Comparison of ENCODE assay signal across 8 cellular contexts in genomic region chr19:30799854-30800755, GRCh38.
DNase-seq lines count a peak whose midpoint lies in the region; ATAC-seq and TF ChIP-seq lines count a peak whose summit lies in the region.

No MANE protein-coding gene starts in this region.

- no peaks in the 10 kb centered on the region; the same call in 1 of the 2 replicates for H3K4me1 ChIP-seq in H9 (ENCODE audit: insufficient read depth, low read length)
- H3K4me1 ChIP-seq in fibroblast of lung (ENCODE audit: control insufficient read depth, extremely low read depth, insufficient read depth, low read length) = no peaks in the 10 kb centered on the region
- peaks cover 0 to 12% of the 10 kb centered on the region in 2 experiments for H3K4me1 ChIP-seq in neutrophil (ENCODE audit: control insufficient read depth in 1 of 2, insufficient read depth in 1 of 2, low read depth in 1 of 2, low read length in 1 of 2)

- POLR2A ChIA-PET in AG04449 (lab: Yijun Ruan, JAX) = no interaction called here

- no peak overlapping the region for H3K27ac ChIP-seq in H9 (ENCODE audit: insufficient read length, low read depth, low read length)
- H3K27ac ChIP-seq in WERI-Rb-1 = no peak overlapping the region
- H3K27ac ChIP-seq in fibroblast of lung (ENCODE audit: insufficient read depth, low read length) = no peak overlapping the region
- H3K27ac ChIP-seq in neutrophil = no peak overlapping the region

- no peak overlapping the region for H3K4me2 ChIP-seq in H9 (ENCODE audit: insufficient read depth, insufficient read length, low read length)
- H3K4me2 ChIP-seq in fibroblast of lung (ENCODE audit: extremely low read depth, insufficient read depth, low read length) = no peak overlapping the region

- no peak overlapping the region for H3K27ac Mint-ChIP-seq in H9

- no peak for DNase-seq in AG04449 (ENCODE audit: low read depth, low spot score)
- DNase-seq in H9 = peak; percentile 75
- peak; percentile 72 for DNase-seq in WERI-Rb-1
- no peak for DNase-seq in fibroblast of lung (ENCODE audit: low read depth in 2 of 2)
- DNase-seq in NCI-H345 (lab: John Stamatoyannopoulos, UW) = no peak
- no peak for DNase-seq in SW 1271 (lab: John Stamatoyannopoulos, UW)

- H4K20me1 ChIP-seq in H9 (ENCODE audit: control insufficient read depth, insufficient read depth, insufficient read length) (no peaks in the 10 kb centered on the region), fibroblast of lung (ENCODE audit: control insufficient read depth, extremely low read depth, insufficient read depth, low read length) (no peaks in the 10 kb centered on the region)

- peaks cover 16 to 21% of the 10 kb centered on the region in 2 experiments for H3K4me1 Mint-ChIP-seq in H9

- H3K9ac ChIP-seq in H9 (ENCODE audit: extremely low read depth, insufficient read length, low read length) (no peak overlapping the region), fibroblast of lung (ENCODE audit: insufficient read depth, low read length) (no peak overlapping the region)

- H2BK12ac ChIP-seq in H9 (ENCODE audit: insufficient read length, low read depth, low read length) = no peak overlapping the region

- H3K79me2 ChIP-seq in H9 (ENCODE audit: insufficient read depth, low read length) = no peaks in the 10 kb centered on the region
- H3K79me2 ChIP-seq in fibroblast of lung (ENCODE audit: control insufficient read depth, insufficient read depth, low read length) = no peaks in the 10 kb centered on the region

- H3K79me1 ChIP-seq in H9 (ENCODE audit: insufficient read depth, low read depth, low read length, poor library complexity, severe bottlenecking) = no peaks in the 10 kb centered on the region

- H4K91ac ChIP-seq in H9 (ENCODE audit: insufficient read length, low read depth, low read length) = no peak overlapping the region

- no peak overlapping the region for H3K56ac ChIP-seq in H9 (ENCODE audit: insufficient read length, low read depth, low read length)

- H3K27me3 ChIP-seq in H9 (ENCODE audit: insufficient read depth, low read length) (no peaks in the 10 kb centered on the region), WERI-Rb-1 (ENCODE audit: insufficient read depth, low read depth, severe bottlenecking) (no peaks in the 10 kb centered on the region), fibroblast of lung (ENCODE audit: control insufficient read depth, insufficient read depth, low read length) (no peaks in the 10 kb centered on the region), neutrophil (peaks cover 28% of the 10 kb centered on the region)

- no peaks in the 10 kb centered on the region; a peak in 1 of 7 replicates for H3K36me3 Mint-ChIP-seq in H9 (ENCODE audit: insufficient read depth in 1 of 3, low read depth in 3 of 3)

- H2BK120ac ChIP-seq in H9 (ENCODE audit: low read depth, low read length, poor library complexity, severe bottlenecking) = no peak overlapping the region

- CTCF ChIA-PET in AG04449 (lab: Yijun Ruan, JAX) = interaction anchor here (0.7 to 1.1 kb wide), 2 partner anchors 11 to 12 kb away, joined by 3 to 4 read pairs; no protein-coding TSS in a partner anchor

- H3K9me3 Mint-ChIP-seq in H9 = no peaks in the 10 kb centered on the region

- H3K14ac ChIP-seq in H9 (ENCODE audit: insufficient read depth, low read length) = no peak overlapping the region

- peak; percentile 75 for TF ChIP-seq CTCF in AG04449 (IDR thresholded peaks at IDR 0.05; ENCODE audit: insufficient read depth, low read length, missing control alignments)
- peak; percentile 83 for TF ChIP-seq CTCF in H9 (conservative IDR thresholded peaks at IDR 0.05)
- peak; percentile 94 for TF ChIP-seq CTCF in WERI-Rb-1 (IDR thresholded peaks at IDR 0.05; ENCODE audit: low read depth, low read length)
- TF ChIP-seq CTCF in fibroblast of lung (conservative IDR thresholded peaks at IDR 0.05 in 1 of 2, IDR thresholded peaks at IDR 0.05 in 1 of 2; ENCODE audit: low read depth in 1 of 2, low read length in 2 of 2) = peak; percentile 37 to 67
- peak; percentile 86 for TF ChIP-seq CTCF in neutrophil (IDR thresholded peaks at IDR 0.05)

- H2BK5ac ChIP-seq in H9 (ENCODE audit: insufficient read length, low read length) = no peak overlapping the region

- no peak overlapping the region for H3K4me3 Mint-ChIP-seq in H9

- H3K23me2 ChIP-seq in H9 (ENCODE audit: insufficient read length, low read depth, low read length, poor library complexity, severe bottlenecking) = no peaks in the 10 kb centered on the region

- H3K4ac ChIP-seq in H9 (ENCODE audit: low read depth, low read length) = no peak overlapping the region

- H3K4me3 ChIP-seq in AG04449 (ENCODE audit: low read depth, low read length) = no peak overlapping the region
- no peak overlapping the region for H3K4me3 ChIP-seq in WERI-Rb-1 (ENCODE audit: low read depth, low read length)
- no peak overlapping the region for H3K4me3 ChIP-seq in fibroblast of lung (replicated peaks in 1 of 4; ENCODE audit: control extremely low read depth in 1 of 4, insufficient read depth in 1 of 4, low read depth in 3 of 4, low read length in 4 of 4)
- H3K4me3 ChIP-seq in neutrophil (ENCODE audit: low read depth in 1 of 2, low read length in 1 of 2) = no peak overlapping the region

- H2BK15ac ChIP-seq in H9 (ENCODE audit: low read depth, low read length) = no peak overlapping the region

- H3K9me3 ChIP-seq in H9 (ENCODE audit: control insufficient read depth, low read depth, low read length) = no peaks in the 10 kb centered on the region
- no peaks in the 10 kb centered on the region for H3K9me3 ChIP-seq in WERI-Rb-1 (ENCODE audit: severe bottlenecking)
- no peaks in the 10 kb centered on the region for H3K9me3 ChIP-seq in fibroblast of lung (ENCODE audit: control insufficient read depth, insufficient read depth, low read depth, low read length)
- no peaks in the 10 kb centered on the region for H3K9me3 ChIP-seq in neutrophil

- H3K36me3 ChIP-seq in WERI-Rb-1 (no peaks in the 10 kb centered on the region), fibroblast of lung (ENCODE audit: control insufficient read depth, insufficient read depth, low read length) (no peaks in the 10 kb centered on the region), neutrophil (no peaks in the 10 kb centered on the region)

- no peak overlapping the region for H4K8ac ChIP-seq in H9 (replicated peaks; ENCODE audit: insufficient read length, low read depth, low read length)

- H2AFZ ChIP-seq in H9 (ENCODE audit: low read length) (no peak overlapping the region), fibroblast of lung (ENCODE audit: low read length) (no peak overlapping the region)

- H3K27me3 Mint-ChIP-seq in H9 (ENCODE audit: low read depth) = peaks cover 18% of the 10 kb centered on the region

- no CpG with 5 or more reads among the region's 22 CpGs for WGBS in H9 (ENCODE audit: extremely low coverage, insufficient read length, low lambda C conversion rate)

- ATAC-seq in GM21528 (IDR thresholded peaks at IDR 0.05; ENCODE audit: low FRiP score, unreplicated experiment) = no peak

- no peak overlapping the region for H2BK20ac ChIP-seq in H9 (ENCODE audit: low read depth, low read length, poor library complexity, severe bottlenecking)

- no peak overlapping the region for H4K5ac ChIP-seq in H9 (ENCODE audit: insufficient read length, low read depth, low read length)

- H3T11ph ChIP-seq in H9 (ENCODE audit: low read length) = no peak overlapping the region

- H2AK5ac ChIP-seq in H9 (ENCODE audit: insufficient read length, low read length) = no peak overlapping the region

- no peak overlapping the region for H3K23ac ChIP-seq in H9 (ENCODE audit: insufficient read length, low read depth, low read length)

- no peak overlapping the region for H3K18ac ChIP-seq in H9 (ENCODE audit: insufficient read length, low read depth, low read length)

Comparison
In these comparisons a context has a peak if more than half of its experiments do, and no peak if none do; other contexts are left out.
1. DNase-seq: peak in H9 (single experiment) and WERI-Rb-1 (single experiment); none in AG04449 (single experiment), fibroblast of lung (0 of 2), NCI-H345 (single experiment) and SW 1271 (0 of 2).
2. Peak in every context shown above with its lines, with median percentiles within 50 percentile points of each other: CTCF ChIP-seq.